Comparison of ENCODE assay signal across 12 cellular contexts in genomic region chr19:45151821-45152503, GRCh38. TPM values are rescaled to one million over a fixed set of nuclear protein-coding genes. Genes with fewer than 3 reads are reported as not detected.
DNase-seq lines count a peak whose midpoint lies in the region; ATAC-seq and TF ChIP-seq lines count a peak whose summit lies in the region.
"Had no signal": no experiment of that assay in that cellular context is flagged by ENCODE, and none has a peak within 500 bp of the region (broad histone marks: within the 10 kb centered on the region; RNA-seq: fewer than 3 reads in every experiment).

No MANE protein-coding gene starts in this region.

- H3K9me3 ChIP-seq in SJSA1 (replicated peaks): peaks cover 7% of the 10 kb centered on the region; the same call in 1 of the 2 replicates
- no peaks in the 10 kb centered on the region for H3K9me3 ChIP-seq in tibial artery
- H3K9me3 ChIP-seq: adrenal gland had no signal

- intact Hi-C loops in tibial artery (cut with DNase I; ENCODE audit: low total_unique reads): no loop called here

- H3K36me3 ChIP-seq in SJSA1 (no peaks in the 10 kb centered on the region), tibial artery (peaks cover 0 to 11% (median 7%) of the 10 kb centered on the region in 3 donors)
- H3K36me3 ChIP-seq: adrenal gland had no signal

- no peak overlapping the region for H3K4me3 Mint-ChIP-seq in activated T-cell treated with anti-CD3 and anti-CD28 coated beads, Interleukin-2, amount 50 U/mL, for 24 hours
- peak overlapping the region; percentile 30 to 85 (median 53) for H3K4me3 Mint-ChIP-seq in immature natural killer cell
- peak overlapping the region; percentile 44 to 83 for H3K4me3 Mint-ChIP-seq in stimulated activated naive B cell treated with anti-CD40 and anti-IgM and Interleukin-4, amounts not matched to agents 10 μg/mL and 1 μg/mL and 100 μg/mL, for 72 hours

- peaks cover 38% of the 10 kb centered on the region for H3K27me3 Mint-ChIP-seq in activated T-cell treated with anti-CD3 and anti-CD28 coated beads, Interleukin-2, amount 50 U/mL, for 24 hours
- peaks cover 0 to 11% (median 10%) of the 10 kb centered on the region in 3 donors for H3K27me3 Mint-ChIP-seq in immature natural killer cell (ENCODE audit: low read depth in 3 of 3)
- peaks cover 34 to 46% of the 10 kb centered on the region in 2 donors for H3K27me3 Mint-ChIP-seq in stimulated activated naive B cell treated with anti-CD40 and anti-IgM and Interleukin-4, amounts not matched to agents 10 μg/mL and 1 μg/mL and 100 μg/mL, for 72 hours

- H3K27ac ChIP-seq in SJSA1 (no peak overlapping the region), tibial artery (no peak overlapping the region)

- peak in 1 of 2 donors; percentile 2 for ATAC-seq in stimulated activated naive B cell treated with anti-CD40 and anti-IgM and Interleukin-4, amounts not matched to agents 10 μg/mL and 1 μg/mL and 100 μg/mL, for 72 hours (replicated peaks)
- no peak for ATAC-seq in HG02938 (IDR thresholded peaks at IDR 0.05; ENCODE audit: unreplicated experiment)

- TF ChIP-seq CTCF in tibial artery (IDR thresholded peaks at IDR 0.05): no peak

- H3K27ac Mint-ChIP-seq in activated T-cell treated with anti-CD3 and anti-CD28 coated beads, Interleukin-2, amount 50 U/mL, for 24 hours: peak overlapping the region; percentile 47
- H3K27ac Mint-ChIP-seq in immature natural killer cell: no peak overlapping the region
- peak overlapping the region; percentile 59 for H3K27ac Mint-ChIP-seq in stimulated activated naive B cell treated with anti-CD40 and anti-IgM and Interleukin-4, amounts not matched to agents 10 μg/mL and 1 μg/mL and 100 μg/mL, for 72 hours

- H3K4me3 ChIP-seq in SJSA1 (peak overlapping the region; percentile 4), tibial artery (peak overlapping the region in 1 of 2 donors; percentile 40)

- H3K4me1 Mint-ChIP-seq in activated T-cell treated with anti-CD3 and anti-CD28 coated beads, Interleukin-2, amount 50 U/mL, for 24 hours (ENCODE audit: low read depth): peaks cover 24% of the 10 kb centered on the region
- H3K4me1 Mint-ChIP-seq in immature natural killer cell: peaks cover 16 to 19% of the 10 kb centered on the region in 2 donors
- peaks cover 17 to 29% of the 10 kb centered on the region in 2 donors for H3K4me1 Mint-ChIP-seq in stimulated activated naive B cell treated with anti-CD40 and anti-IgM and Interleukin-4, amounts not matched to agents 10 μg/mL and 1 μg/mL and 100 μg/mL, for 72 hours

- peaks cover 33% of the 10 kb centered on the region for H3K27me3 ChIP-seq in SJSA1 (replicated peaks)
- peaks cover 0 to 68% of the 10 kb centered on the region in 2 donors for H3K27me3 ChIP-seq in tibial artery
- H3K27me3 ChIP-seq: adrenal gland had no signal

- no peak for DNase-seq in activated T-cell treated with anti-CD3 and anti-CD28 coated beads, Interleukin-2, amount 50 U/mL, for 24 hours
- DNase-seq in activated T-cell treated with anti-CD3 and anti-CD28 coated beads, Interleukin-2, amount 50 U/mL, for 48 hours: no peak
- DNase-seq in SJSA1 (ENCODE audit: low read depth in 1 of 2, low spot score in 2 of 2) (no peak), immature natural killer cell (no peak), tibial artery (no peak)
- no peak for DNase-seq in stimulated activated naive B cell treated with anti-CD40 and anti-IgM and Interleukin-4, amounts not matched to agents 10 μg/mL and 1 μg/mL and 100 μg/mL, for 72 hours
- no peak for DNase-seq in stimulated activated naive CD4-positive, alpha-beta T cell treated with Interleukin-2 at 50 U/mL for 16 hours (lab: John Stamatoyannopoulos, UW)
- DNase-seq: kidney, OCI-M1 had no signal

- peaks cover 4% of the 10 kb centered on the region for H3K9me3 Mint-ChIP-seq in activated T-cell treated with anti-CD3 and anti-CD28 coated beads, Interleukin-2, amount 50 U/mL, for 24 hours
- H3K9me3 Mint-ChIP-seq in immature natural killer cell: no peaks in the 10 kb centered on the region
- peaks cover 0 to 6% of the 10 kb centered on the region in 2 donors for H3K9me3 Mint-ChIP-seq in stimulated activated naive B cell treated with anti-CD40 and anti-IgM and Interleukin-4, amounts not matched to agents 10 μg/mL and 1 μg/mL and 100 μg/mL, for 72 hours

- H3K4me1 ChIP-seq in SJSA1 (replicated peaks) (peaks cover 33% of the 10 kb centered on the region), tibial artery (peaks cover 10 to 34% (median 26%) of the 10 kb centered on the region in 4 donors)

- peaks cover 8% of the 10 kb centered on the region for H3K36me3 Mint-ChIP-seq in activated T-cell treated with anti-CD3 and anti-CD28 coated beads, Interleukin-2, amount 50 U/mL, for 24 hours (ENCODE audit: low read depth)
- peaks cover 0 to 3% (median 0%) of the 10 kb centered on the region in 3 donors for H3K36me3 Mint-ChIP-seq in immature natural killer cell
- H3K36me3 Mint-ChIP-seq in stimulated activated naive B cell treated with anti-CD40 and anti-IgM and Interleukin-4, amounts not matched to agents 10 μg/mL and 1 μg/mL and 100 μg/mL, for 72 hours: peaks cover 8 to 28% of the 10 kb centered on the region in 2 donors

RNA-seq across cellular contexts. Expression of gene NKPD1, which starts 8.8 kb away (rescaled TPM):
- not detected in 2 replicates for total RNA-seq in SJSA1 (2014; rRNA removed; shearing (Covaris generic))
- polyA plus RNA-seq in immature natural killer cell: under 1 TPM in 2 of 3 donors, not detected in 1; 0.18 to 0.43 TPM
- total RNA-seq: epithelial cell of proximal tubule had no signal

RNA-seq across cellular contexts. Expression of gene TRAPPC6A, which starts 26.1 kb away (rescaled TPM):
- 13.3 and 19.9 TPM in 2 replicates for total RNA-seq in SJSA1 (2014; rRNA removed; shearing (Covaris generic))
- polyA plus RNA-seq in immature natural killer cell: 100 to 1,000 TPM; 132 to 193 (median 166) TPM

RNA-seq across cellular contexts. Expression of gene BLOC1S3, which starts 26.6 kb away (rescaled TPM):
- total RNA-seq in SJSA1 (2014; rRNA removed; shearing (Covaris generic)): 2.9 and 10.6 TPM in 2 replicates
- polyA plus RNA-seq in immature natural killer cell: 10 to 100 TPM in 1 of 3 donors, 1 to 10 TPM in 2; 2.9 to 22.4 (median 8.5) TPM

RNA-seq across cellular contexts. Expression of gene PPP1R37, which starts 59.0 kb away (rescaled TPM):
- total RNA-seq in SJSA1 (2014; rRNA removed; shearing (Covaris generic)): 34.6 and 38.4 TPM in 2 replicates
- polyA plus RNA-seq in immature natural killer cell: 1 to 10 TPM in 1 of 3 donors, under 1 TPM in 1, not detected in 1; 0.37 to 1.1 TPM

Comparison
In these comparisons a context has a peak if more than half of its experiments do, and no peak if none do; other contexts are left out.
1. H3K27ac Mint-ChIP-seq: peak in activated T-cell treated with anti-CD3 and anti-CD28 coated beads, Interleukin-2, amount 50 U/mL, for 24 hours (single experiment) and stimulated activated naive B cell treated with anti-CD40 and anti-IgM and Interleukin-4, amounts not matched to agents 10 μg/mL and 1 μg/mL and 100 μg/mL, for 72 hours (single experiment); none in immature natural killer cell (0 of 6).